11 cellular contexts compared by ENCODE assay signal in genomic region chr12:127065595-127065994, GRCh38.
"Had no signal": no experiment of that assay in that cellular context is flagged by ENCODE, and none has a peak within 500 bp of the region (broad histone marks: within the 10 kb centered on the region; RNA-seq: fewer than 3 reads in every experiment).

No MANE protein-coding gene starts in this region.

- H2AFZ ChIP-seq: GM23248, GM23338 had no signal

- H3K4me3 ChIP-seq: GM23248, GM23338, HAP-1 had no signal

- H3K36me3 ChIP-seq: HAP-1 had no signal

- DNase-seq: GM23248, GOT3, H7, H9, HCEC 1CT, HFFc6 had no signal

- FAIRE-seq: H1, H54 had no signal

- H3K4me2 ChIP-seq: GM23338 had no signal

- H3K9ac ChIP-seq: GM23248 had no signal

- ATAC-seq: GM23338, HCT116 had no signal

- H3K27ac ChIP-seq: GM23248 had no signal

- H3K4me1 ChIP-seq: HAP-1 had no signal
